ENCODE assay signal across 18 cellular contexts in the genomic region with DNA sequence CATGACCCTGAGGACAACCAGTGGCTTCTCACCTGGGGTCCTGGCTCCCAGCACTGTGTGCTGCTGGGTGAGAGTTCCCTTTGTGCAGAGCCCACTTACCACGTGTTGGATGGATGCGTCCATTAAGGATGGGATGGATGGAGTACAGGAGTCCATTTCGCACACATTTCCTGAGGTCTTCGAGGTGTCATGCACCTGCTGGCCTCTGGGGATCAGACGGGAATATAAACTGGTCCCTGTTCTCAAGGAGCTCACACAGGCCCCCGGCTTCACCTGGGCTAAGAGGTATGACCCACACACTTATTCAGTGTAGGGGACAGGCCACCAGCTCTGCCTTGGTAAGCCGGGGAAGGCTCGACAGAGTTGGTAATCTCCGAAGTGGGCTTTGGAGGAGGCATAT.
"Had no signal": no experiment of that assay in that cellular context is flagged by ENCODE, and none has a peak within 500 bp of the region (broad histone marks: within the 10 kb centered on the region; RNA-seq: fewer than 3 reads in every experiment).

No MANE protein-coding gene starts in this region.

- H3K27me3 ChIP-seq: heart left ventricle, ovary, right atrium auricular region, suprapubic skin, upper lobe of left lung had no signal

- H3K36me3 Mint-ChIP-seq: naive thymus-derived CD4-positive, alpha-beta T cell had no signal

- H3K4me3 ChIP-seq: dorsolateral prefrontal cortex, heart left ventricle, ovary, right atrium auricular region, suprapubic skin, tibial artery, upper lobe of left lung had no signal

- H3K4me3 Mint-ChIP-seq: central memory CD8-positive, alpha-beta T cell; naive thymus-derived CD4-positive, alpha-beta T cell had no signal

- H3K36me3 ChIP-seq: heart left ventricle, ovary, right atrium auricular region, suprapubic skin, tibial artery, upper lobe of left lung had no signal

- DNase-seq: cortex of kidney; dorsolateral prefrontal cortex; effector CD8-positive, alpha-beta T cell; foreskin keratinocyte; hippocampal formation; kidney glomerular epithelial cell; mesendoderm; naive thymus-derived CD4-positive, alpha-beta T cell; ovary; small intestine; stimulated activated CD4-positive, alpha-beta T cell treated with anti-CD3 and anti-CD28 coated beads, Interleukin-2, amount 100 ng/mL, for 48 hours; stimulated activated naive CD8-positive, alpha-beta T cell treated with anti-CD3 and anti-CD28 coated beads, Interleukin-15, Interleukin-2, amounts not matched to agents 100 U/mL and 50 U/mL, for 24 hours; tibial artery; upper lobe of left lung had no signal

- H3K4me1 Mint-ChIP-seq: central memory CD8-positive, alpha-beta T cell had no signal

- H3K27ac ChIP-seq: dorsolateral prefrontal cortex, foreskin keratinocyte, heart left ventricle, ovary, right atrium auricular region, suprapubic skin, tibial artery, upper lobe of left lung had no signal

- H3K9me3 Mint-ChIP-seq: central memory CD8-positive, alpha-beta T cell had no signal

- H3K4me1 ChIP-seq: foreskin keratinocyte, right atrium auricular region, suprapubic skin, tibial artery, upper lobe of left lung had no signal

- FAIRE-seq: small intestine had no signal

- ATAC-seq: foreskin keratinocyte; heart left ventricle; naive thymus-derived CD4-positive, alpha-beta T cell; stimulated activated naive CD8-positive, alpha-beta T cell treated with anti-CD3 and anti-CD28 coated beads, Interleukin-15, Interleukin-2, amounts not matched to agents 100 U/mL and 50 U/mL, for 24 hours had no signal

- H3K9me3 ChIP-seq: heart left ventricle, ovary, right atrium auricular region, suprapubic skin, tibial artery, upper lobe of left lung had no signal
